ENCODE assay signal across 21 cellular contexts in genomic region chr1:57164584-57164983, GRCh38.
"Had no signal": no experiment of that assay in that cellular context is flagged by ENCODE, and none has a peak within 500 bp of the region (broad histone marks: within the 10 kb centered on the region; RNA-seq: fewer than 3 reads in every experiment).

No MANE protein-coding gene starts in this region.

- H3K27ac Mint-ChIP-seq: activated naive CD4-positive, alpha-beta T cell treated with anti-CD3 and anti-CD28 coated beads for 36 hours; activated naive CD8-positive, alpha-beta T cell treated with anti-CD3 and anti-CD28 coated beads, Interleukin-2, amount 10 ng/mL, durations not matched to agents 7 days and 5 days; immature natural killer cell; naive thymus-derived CD8-positive, alpha-beta T cell; stimulated activated naive CD8-positive, alpha-beta T cell treated with anti-CD3 and anti-CD28 coated beads, Interleukin-15, Interleukin-2, amounts not matched to agents 100 ng/mL and 50 ng/mL, for 24 hours had no signal

- DNase-seq: activated CD4-positive, alpha-beta T cell treated with anti-CD3 and anti-CD28 coated beads for 4 hours; activated CD4-positive, alpha-beta T cell treated with anti-CD3 and anti-CD28 coated beads, Interleukin-2, amount 50 U/mL, for 48 hours; activated CD4-positive, CD25-positive, alpha-beta regulatory T cell; activated effector memory CD4-positive, alpha-beta T cell treated with Interleukin-2 at 50 U/mL for 16 hours; activated naive CD4-positive, alpha-beta T cell treated with anti-CD3 and anti-CD28 coated beads for 36 hours; activated naive CD8-positive, alpha-beta T cell treated with anti-CD3 and anti-CD28 coated beads, Interleukin-2, amount 10 ng/mL, durations not matched to agents 7 days and 5 days; activated T-cell treated with anti-CD3 and anti-CD28 coated beads, Interleukin-2, amount 50 U/mL, for 48 hours; amniotic stem cell; effector memory CD4-positive, alpha-beta T cell; foreskin keratinocyte; immature natural killer cell; kidney glomerular epithelial cell; left lung; naive thymus-derived CD8-positive, alpha-beta T cell; psoas muscle; spleen; stimulated activated CD4-positive, alpha-beta T cell treated with anti-CD3 and anti-CD28 coated beads, Interleukin-4, amount 100 ng/mL, for 1 hour; substantia nigra; thyroid gland had no signal

- H3K9me3 Mint-ChIP-seq: activated naive CD4-positive, alpha-beta T cell treated with anti-CD3 and anti-CD28 coated beads for 36 hours; activated naive CD8-positive, alpha-beta T cell treated with anti-CD3 and anti-CD28 coated beads, Interleukin-2, amount 10 ng/mL, durations not matched to agents 7 days and 5 days; central memory CD8-positive, alpha-beta T cell; naive thymus-derived CD8-positive, alpha-beta T cell; stimulated activated naive CD8-positive, alpha-beta T cell treated with anti-CD3 and anti-CD28 coated beads, Interleukin-15, Interleukin-2, amounts not matched to agents 100 ng/mL and 50 ng/mL, for 24 hours had no signal

- H3K36me3 Mint-ChIP-seq: activated naive CD8-positive, alpha-beta T cell treated with anti-CD3 and anti-CD28 coated beads, Interleukin-2, amount 10 ng/mL, durations not matched to agents 7 days and 5 days; immature natural killer cell; naive thymus-derived CD8-positive, alpha-beta T cell had no signal

- H3K27me3 Mint-ChIP-seq: activated naive CD8-positive, alpha-beta T cell treated with anti-CD3 and anti-CD28 coated beads, Interleukin-2, amount 10 ng/mL, durations not matched to agents 7 days and 5 days; central memory CD8-positive, alpha-beta T cell had no signal

- ATAC-seq: foreskin keratinocyte; left lung; naive thymus-derived CD8-positive, alpha-beta T cell; psoas muscle had no signal

- H3K4me1 Mint-ChIP-seq: activated naive CD8-positive, alpha-beta T cell treated with anti-CD3 and anti-CD28 coated beads, Interleukin-2, amount 10 ng/mL, durations not matched to agents 7 days and 5 days; central memory CD8-positive, alpha-beta T cell; naive thymus-derived CD8-positive, alpha-beta T cell had no signal

- H3K4me3 Mint-ChIP-seq: activated naive CD4-positive, alpha-beta T cell treated with anti-CD3 and anti-CD28 coated beads for 36 hours; activated naive CD8-positive, alpha-beta T cell treated with anti-CD3 and anti-CD28 coated beads, Interleukin-2, amount 10 ng/mL, durations not matched to agents 7 days and 5 days; central memory CD8-positive, alpha-beta T cell; immature natural killer cell; naive thymus-derived CD8-positive, alpha-beta T cell; stimulated activated naive CD8-positive, alpha-beta T cell treated with anti-CD3 and anti-CD28 coated beads, Interleukin-15, Interleukin-2, amounts not matched to agents 100 ng/mL and 50 ng/mL, for 24 hours had no signal
